10 cellular contexts compared by ENCODE assay signal in the genomic region with DNA sequence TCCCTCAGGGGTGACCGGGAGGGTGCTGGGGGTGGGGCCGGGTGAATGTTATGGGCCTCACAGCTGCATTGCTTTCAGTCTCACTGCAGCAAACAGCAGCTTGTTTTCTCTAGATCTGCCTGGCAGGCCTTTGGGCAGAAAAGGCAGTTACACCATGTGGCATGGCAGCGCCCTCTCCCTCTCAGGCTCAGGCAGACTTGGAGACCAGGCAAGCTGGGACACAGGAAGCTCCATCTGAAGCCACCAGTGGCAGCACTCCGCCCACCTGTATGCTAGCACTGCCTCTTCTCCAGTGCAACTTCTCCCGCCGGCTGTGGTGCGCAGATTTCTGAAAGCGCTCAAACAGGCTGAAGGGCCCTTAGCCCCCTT.
DNase-seq lines count a peak whose midpoint lies in the region; ATAC-seq and TF ChIP-seq lines count a peak whose summit lies in the region.
"Had no signal": no experiment of that assay in that cellular context is flagged by ENCODE, and none has a peak within 500 bp of the region (broad histone marks: within the 10 kb centered on the region; RNA-seq: fewer than 3 reads in every experiment).

No MANE protein-coding gene starts in this region.

- peaks cover 7% of the 10 kb centered on the region for H3K36me3 Mint-ChIP-seq in mesothelial cell of epicardium

- intact Hi-C loops in colonic mucosa (cut with DNase I): no loop called here
- intact Hi-C loops in thyroid gland (cut with DNase I): no loop called here

- peak overlapping the region in 1 of 2 donors; percentile 81 for H3K9ac ChIP-seq in colonic mucosa (ENCODE audit: low read depth in 2 of 2, low read length in 2 of 2)

- no peak overlapping the region for H3K4me3 Mint-ChIP-seq in mesothelial cell of epicardium
- H3K4me3 Mint-ChIP-seq: T-helper 1 cell treated with Interleukin-12 subunit alpha and Interleukin-12 subunit beta and Interleukin-4 antibody, amounts not matched to agents 30 μg/mL and 1 μg/mL, for 36 hours had no signal

- H3K27ac ChIP-seq in colonic mucosa: peak overlapping the region; percentile 82
- H3K27ac ChIP-seq in thyroid gland: peak overlapping the region; percentile 35 to 62 (median 59)

- no peak for ATAC-seq in GM21515 (IDR thresholded peaks at IDR 0.05; ENCODE audit: unreplicated experiment)

- peak overlapping the region; percentile 89 for H3K27ac Mint-ChIP-seq in mesothelial cell of epicardium
- H3K27ac Mint-ChIP-seq: T-helper 1 cell treated with Interleukin-12 subunit alpha and Interleukin-12 subunit beta and Interleukin-4 antibody, amounts not matched to agents 30 μg/mL and 1 μg/mL, for 36 hours had no signal

- H3K4me1 ChIP-seq in colonic mucosa: peaks cover 37% of the 10 kb centered on the region
- peaks cover 55 to 82% of the 10 kb centered on the region in 2 donors for H3K4me1 ChIP-seq in thyroid gland

- H3K27me3 Mint-ChIP-seq in mesothelial cell of epicardium (ENCODE audit: low read depth): no peaks in the 10 kb centered on the region

- H3K27me3 ChIP-seq in colonic mucosa (no peaks in the 10 kb centered on the region), thyroid gland (no peaks in the 10 kb centered on the region)
- H3K27me3 ChIP-seq: ovary had no signal

- H3K9me3 Mint-ChIP-seq in mesothelial cell of epicardium: no peaks in the 10 kb centered on the region
- H3K9me3 Mint-ChIP-seq: T-helper 1 cell treated with Interleukin-12 subunit alpha and Interleukin-12 subunit beta and Interleukin-4 antibody, amounts not matched to agents 30 μg/mL and 1 μg/mL, for 36 hours had no signal

- peaks cover 31% of the 10 kb centered on the region for H3K4me1 Mint-ChIP-seq in mesothelial cell of epicardium

- WGBS in thyroid gland, 2 donors: 31 to 55% methylated on average over 6 to 8 of the region's 8 CpGs

- peak; percentile 6 for DNase-seq in DMS53 (lab: John Stamatoyannopoulos, UW)
- DNase-seq in DMS53 treated with DMSO at 0.1 percent for 48 hours (lab: John Stamatoyannopoulos, UW; ENCODE audit: unreplicated experiment): no peak
- DNase-seq in colonic mucosa: peak; percentile 70
- DNase-seq in mesothelial cell of epicardium (ENCODE audit: low spot score in 2 of 2, unreplicated experiment in 2 of 2): no peak
- peak; percentile 77 to 82 for DNase-seq in thyroid gland
- DNase-seq in HK-2 (ENCODE audit: unreplicated experiment): no peak
- no peak for DNase-seq in HCEC 1CT
- DNase-seq: ovary had no signal

- no peaks in the 10 kb centered on the region for H3K9me3 ChIP-seq in colonic mucosa
- no peaks in the 10 kb centered on the region for H3K9me3 ChIP-seq in thyroid gland
- H3K9me3 ChIP-seq: ovary had no signal

- H3K4me3 ChIP-seq in colonic mucosa (no peak overlapping the region), thyroid gland (replicated peaks in 1 of 3) (no peak overlapping the region)
- H3K4me3 ChIP-seq: ovary had no signal

- H3K36me3 ChIP-seq in colonic mucosa (no peaks in the 10 kb centered on the region), thyroid gland (no peaks in the 10 kb centered on the region)
- H3K36me3 ChIP-seq: ovary had no signal

- no peak for TF ChIP-seq CTCF in colonic mucosa (IDR thresholded peaks at IDR 0.05)
- no peak for TF ChIP-seq CTCF in mesothelial cell of epicardium (IDR thresholded peaks at IDR 0.05; ENCODE audit: unreplicated experiment)
- TF ChIP-seq CTCF in thyroid gland (IDR thresholded peaks at IDR 0.05): no peak

- no peak for TF ChIP-seq POLR2A in thyroid gland (IDR thresholded peaks at IDR 0.05)

Comparison
In these comparisons a context has a peak if more than half of its experiments do, and no peak if none do; other contexts are left out.
1. DNase-seq: peak in DMS53 (single experiment), colonic mucosa (single experiment) and thyroid gland (2 of 2); none in DMS53 treated with DMSO at 0.1 percent for 48 hours (single experiment), mesothelial cell of epicardium (0 of 2), HK-2 (single experiment) and HCEC 1CT (single experiment).